Comparison of ENCODE assay signal across 17 cellular contexts in genomic region chr1:21897844-21898243, GRCh38. TPM values are rescaled to one million over a fixed set of nuclear protein-coding genes. Genes with fewer than 3 reads are reported as not detected.
DNase-seq lines count a peak whose midpoint lies in the region; ATAC-seq and TF ChIP-seq lines count a peak whose summit lies in the region.
"Had no signal": no experiment of that assay in that cellular context is flagged by ENCODE, and none has a peak within 500 bp of the region (broad histone marks: within the 10 kb centered on the region; RNA-seq: fewer than 3 reads in every experiment).

No MANE protein-coding gene starts in this region.

- no peak for TF ChIP-seq EP300 in tibial nerve (IDR thresholded peaks at IDR 0.05)

- H3K14ac ChIP-seq in trophoblast cell (ENCODE audit: low read length) = peak overlapping the region; percentile 55

- H3K27ac ChIP-seq in breast epithelium (peak overlapping the region; percentile 81 to 86), trophoblast cell (ENCODE audit: low read depth, low read length) (no peak overlapping the region), tibial nerve (peak overlapping the region; percentile 65 to 97 (median 82))

- H2BK12ac ChIP-seq in trophoblast cell (ENCODE audit: low read length) = peak overlapping the region; percentile 79

- H3K4me3 Mint-ChIP-seq in MCF 10A (ENCODE audit: unreplicated experiment) (no peak overlapping the region), endothelial cell (ENCODE audit: unreplicated experiment) (peak overlapping the region; percentile 60)
- H3K4me3 Mint-ChIP-seq: activated naive CD8-positive, alpha-beta T cell treated with anti-CD3 and anti-CD28 coated beads, Interleukin-2, amount 10 ng/mL, durations not matched to agents 7 days and 5 days; activated T-helper 17 cell treated with anti-CD3 and anti-CD28 coated beads, Interleukin-2, amount 50 U/mL, for 72 hours had no signal

- H3K4ac ChIP-seq in trophoblast cell (ENCODE audit: low read depth, low read length) = no peak overlapping the region

- H3K4me1 ChIP-seq in breast epithelium = peaks cover 19 to 36% of the 10 kb centered on the region in 2 donors
- peaks cover 46 to 59% of the 10 kb centered on the region in 2 experiments for H3K4me1 ChIP-seq in trophoblast cell (ENCODE audit: control insufficient read depth in 1 of 2, insufficient read depth in 2 of 2, low read length in 2 of 2)
- peaks cover 11 to 100% (median 88%) of the 10 kb centered on the region in 4 donors for H3K4me1 ChIP-seq in tibial nerve

- no peaks in the 10 kb centered on the region for H3K4me1 Mint-ChIP-seq in MCF 10A (ENCODE audit: insufficient read depth, unreplicated experiment)
- peaks cover 67% of the 10 kb centered on the region for H3K4me1 Mint-ChIP-seq in endothelial cell (ENCODE audit: unreplicated experiment)
- H3K4me1 Mint-ChIP-seq: activated T-helper 17 cell treated with anti-CD3 and anti-CD28 coated beads, Interleukin-2, amount 50 U/mL, for 72 hours had no signal

- no CpG with 5 or more reads among the region's 4 CpGs for WGBS in trophoblast cell (ENCODE audit: extremely low coverage, insufficient coverage, insufficient read length)
- WGBS in tibial nerve, 2 donors = 59 to 72% methylated on average over 4 of the region's 4 CpGs

- H3K27ac Mint-ChIP-seq in MCF 10A (ENCODE audit: low read depth, unreplicated experiment) = no peak overlapping the region
- peak overlapping the region; percentile 98 for H3K27ac Mint-ChIP-seq in endothelial cell (ENCODE audit: unreplicated experiment)
- H3K27ac Mint-ChIP-seq: activated naive CD8-positive, alpha-beta T cell treated with anti-CD3 and anti-CD28 coated beads, Interleukin-2, amount 10 ng/mL, durations not matched to agents 7 days and 5 days; activated T-helper 17 cell treated with anti-CD3 and anti-CD28 coated beads, Interleukin-2, amount 50 U/mL, for 72 hours had no signal

- H3K23ac ChIP-seq in trophoblast cell (ENCODE audit: low read length) = no peak overlapping the region

- peak overlapping the region; percentile 51 for H3K18ac ChIP-seq in trophoblast cell (ENCODE audit: low read length)

- TF ChIP-seq POLR2A in breast epithelium (IDR thresholded peaks at IDR 0.05) (no peak), tibial nerve (IDR thresholded peaks at IDR 0.05) (no peak)

- intact Hi-C loops in breast epithelium (cut with DNase I; ENCODE audit: low total_unique reads) (no loop called here), MCF 10A (cut with micrococcal nuclease) (no loop called here)

- H3K27me3 ChIP-seq in breast epithelium = no peaks in the 10 kb centered on the region
- H3K27me3 ChIP-seq in trophoblast cell (ENCODE audit: insufficient read depth, low read length) = no peaks in the 10 kb centered on the region
- H3K27me3 ChIP-seq in tibial nerve = no peaks in the 10 kb centered on the region
- H3K27me3 ChIP-seq: cardiac muscle cell had no signal

- H3K36me3 ChIP-seq in breast epithelium (no peaks in the 10 kb centered on the region), trophoblast cell (ENCODE audit: control insufficient read depth in 1 of 2, insufficient read depth in 2 of 2, low read length in 2 of 2) (peaks cover 33 to 43% of the 10 kb centered on the region in 2 experiments), tibial nerve (peaks cover 0 to 28% (median 7%) of the 10 kb centered on the region in 3 donors)

- no peak overlapping the region for H2AFZ ChIP-seq in trophoblast cell (ENCODE audit: insufficient read depth, low read length, poor library complexity)

- H3K9me3 ChIP-seq in breast epithelium (no peaks in the 10 kb centered on the region), trophoblast cell (ENCODE audit: insufficient read depth, low read depth, low read length) (no peaks in the 10 kb centered on the region), tibial nerve (no peaks in the 10 kb centered on the region)

- no peak overlapping the region for H4K12ac ChIP-seq in trophoblast cell (ENCODE audit: low read depth, low read length)

- H3K9me3 Mint-ChIP-seq in MCF 10A (ENCODE audit: unreplicated experiment) = no peaks in the 10 kb centered on the region
- no peaks in the 10 kb centered on the region for H3K9me3 Mint-ChIP-seq in endothelial cell (ENCODE audit: unreplicated experiment)
- H3K9me3 Mint-ChIP-seq: activated naive CD8-positive, alpha-beta T cell treated with anti-CD3 and anti-CD28 coated beads, Interleukin-2, amount 10 ng/mL, durations not matched to agents 7 days and 5 days; activated T-helper 17 cell treated with anti-CD3 and anti-CD28 coated beads, Interleukin-2, amount 50 U/mL, for 72 hours had no signal

- POLR2A ChIA-PET in MCF 10A (lab: Yijun Ruan, JAX) = no interaction called here

- H2AK5ac ChIP-seq in trophoblast cell (ENCODE audit: low read length) = peak overlapping the region; percentile 55

- TF ChIP-seq CTCF in breast epithelium (IDR thresholded peaks at IDR 0.05) = no peak
- TF ChIP-seq CTCF in MCF 10A (IDR thresholded peaks at IDR 0.05; ENCODE audit: unreplicated experiment) = no peak
- no peak for TF ChIP-seq CTCF in endothelial cell (IDR thresholded peaks at IDR 0.05; ENCODE audit: unreplicated experiment)
- no peak for TF ChIP-seq CTCF in tibial nerve (IDR thresholded peaks at IDR 0.05)

- H4K91ac ChIP-seq in trophoblast cell (ENCODE audit: low read depth, low read length) = no peak overlapping the region

- no peak overlapping the region for H4K8ac ChIP-seq in trophoblast cell (ENCODE audit: low read depth, low read length)

- BruUV-seq in MCF 10A (replicated peaks; lab: Mats Ljungman, UMichigan) = no TSS peak

- CTCF ChIA-PET in MCF 10A (lab: Yijun Ruan, JAX) = no interaction called here

- peaks cover 46% of the 10 kb centered on the region for H3K79me1 ChIP-seq in trophoblast cell (ENCODE audit: low read length)

- H3K4me2 ChIP-seq in trophoblast cell (ENCODE audit: low read length) = no peak overlapping the region

- H3K4me3 ChIP-seq in breast epithelium = no peak overlapping the region
- no peak overlapping the region for H3K4me3 ChIP-seq in trophoblast cell (ENCODE audit: low read depth, low read length)
- H3K4me3 ChIP-seq in tibial nerve = no peak overlapping the region
- H3K4me3 ChIP-seq: cardiac muscle cell had no signal

- peaks cover 8% of the 10 kb centered on the region for H3K79me2 ChIP-seq in trophoblast cell (ENCODE audit: control insufficient read depth, insufficient read depth, low read length, poor library complexity)

- no peaks in the 10 kb centered on the region for H3K27me3 Mint-ChIP-seq in MCF 10A (ENCODE audit: insufficient read depth, unreplicated experiment)
- H3K27me3 Mint-ChIP-seq in endothelial cell (ENCODE audit: unreplicated experiment) = peaks cover 30% of the 10 kb centered on the region
- H3K27me3 Mint-ChIP-seq: activated T-helper 17 cell treated with anti-CD3 and anti-CD28 coated beads, Interleukin-2, amount 50 U/mL, for 72 hours had no signal

- DNase-seq in breast epithelium (ENCODE audit: low spot score in 2 of 2) = no peak
- no peak for DNase-seq in MCF 10A (ENCODE audit: unreplicated experiment)
- no peak for DNase-seq in endothelial cell (ENCODE audit: low spot score)
- DNase-seq in trophoblast cell = no peak
- DNase-seq in tibial nerve (ENCODE audit: low spot score in 2 of 2) = no peak
- DNase-seq in GF-D8 (lab: John Stamatoyannopoulos, UW) = no peak
- DNase-seq: 8988T; activated CD4-positive, alpha-beta T cell treated with anti-CD3 and anti-CD28 coated beads for 4 hours; activated naive CD8-positive, alpha-beta T cell treated with anti-CD3 and anti-CD28 coated beads, Interleukin-2, amount 10 ng/mL, durations not matched to agents 7 days and 5 days; islet precursor cell; NCI-H1417 treated with DMSO at 0.1 percent for 48 hours; NCI-H524 treated with DMSO at 0.1 percent for 48 hours; stimulated activated CD4-positive, alpha-beta T cell treated with anti-CD3 and anti-CD28 coated beads, Interleukin-15, amount 100 ng/mL, for 24 hours had no signal

- H3K36me3 Mint-ChIP-seq in MCF 10A (ENCODE audit: insufficient read depth, unreplicated experiment) (peaks cover 12% of the 10 kb centered on the region), endothelial cell (ENCODE audit: low read depth, unreplicated experiment) (peaks cover 38% of the 10 kb centered on the region)
- H3K36me3 Mint-ChIP-seq: activated naive CD8-positive, alpha-beta T cell treated with anti-CD3 and anti-CD28 coated beads, Interleukin-2, amount 10 ng/mL, durations not matched to agents 7 days and 5 days had no signal

- ATAC-seq in GM19328 (IDR thresholded peaks at IDR 0.05; ENCODE audit: unreplicated experiment) (no peak), HG03460 (IDR thresholded peaks at IDR 0.05; ENCODE audit: unreplicated experiment) (no peak)
- ATAC-seq: activated T-helper 17 cell treated with anti-CD3 and anti-CD28 coated beads, Interleukin-2, amount 50 U/mL, for 72 hours had no signal

- H2BK5ac ChIP-seq in trophoblast cell (ENCODE audit: low read depth, low read length, poor library complexity) = no peak overlapping the region

- H3K9ac ChIP-seq in trophoblast cell (ENCODE audit: low read length) = no peak overlapping the region

- H2BK120ac ChIP-seq in trophoblast cell (ENCODE audit: insufficient read depth, low read length, poor library complexity) = no peak overlapping the region

RNA-seq across cellular contexts. Expression of gene HSPG2, which starts 39.3 kb away (rescaled TPM):
- 100 to 1,000 TPM in 1 of 3 donors, 10 to 100 TPM in 2; 48.3 to 219 (median 95.0) TPM for total RNA-seq in breast epithelium
- 51.2 and 58.9 TPM in 2 replicates for total RNA-seq in MCF 10A (2022)
- total RNA-seq in endothelial cell (ENCODE audit: unreplicated experiment) = 1,732 TPM
- 97.2 and 106 TPM in 2 replicates for polyA plus RNA-seq in trophoblast cell (2013)
- total RNA-seq in tibial nerve = 100 to 1,000 TPM; 292 to 486 (median 404) TPM
